ENCODE assay signal across 7 cellular contexts in the genomic region with DNA sequence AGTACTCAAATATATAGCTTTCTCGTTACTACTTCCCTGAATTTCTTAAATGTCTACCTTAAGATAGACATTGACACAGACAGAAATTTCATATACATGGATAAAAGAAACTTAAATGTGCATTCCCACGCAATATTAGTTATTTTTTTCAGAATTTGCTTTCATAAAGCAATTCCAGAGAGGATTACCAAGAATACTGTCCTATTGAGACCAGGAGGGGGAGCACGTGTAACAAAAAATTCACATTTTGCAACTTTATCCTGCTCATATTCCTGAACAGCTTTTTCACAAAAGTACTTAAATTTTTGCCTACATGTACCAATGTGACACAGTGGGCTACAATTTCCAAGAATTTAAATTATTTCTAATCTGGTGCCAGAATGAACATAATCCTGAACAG. TPM values are rescaled to one million over a fixed set of nuclear protein-coding genes. Genes with fewer than 3 reads are reported as not detected.
A peak's percentile ranks its signal among the peaks of the same experiment; 100 is the strongest.
DNase-seq lines count a peak whose midpoint lies in the region; ATAC-seq and TF ChIP-seq lines count a peak whose summit lies in the region.

No MANE protein-coding gene starts in this region.

- peak; percentile 33 for DNase-seq in G401 (ENCODE audit: low spot score)
- DNase-seq in amniotic stem cell (lab: John Stamatoyannopoulos, UW) = peak; percentile 50
- peak; percentile 48 for DNase-seq in kidney tubule cell (ENCODE audit: low spot score)
- DNase-seq in stimulated activated CD4-positive, alpha-beta T cell treated with anti-CD3 and anti-CD28 coated beads, Interleukin-1b, Interleukin-23, amount 100 ng/mL, for 48 hours = no peak
- DNase-seq in HK-2 (ENCODE audit: unreplicated experiment) = no peak

- peak; percentile 57 for TF ChIP-seq CTCF in LNCAP (IDR thresholded peaks at IDR 0.05)

- in situ Hi-C loops in G401 (cut with HindIII; ENCODE audit: low sequenced_read_pairs) = no loop called here

- ATAC-seq in HG03439 (IDR thresholded peaks at IDR 0.05; ENCODE audit: unreplicated experiment) = no peak

RNA-seq across cellular contexts. Expression of a gene that starts 30.7 kb away (rescaled TPM):
- total RNA-seq in G401 (2014; rRNA removed; shearing (Covaris generic)) = 38.4 and 54.4 TPM in 2 replicates

Comparison
In these comparisons a context has a peak if more than half of its experiments do, and no peak if none do; other contexts are left out.
1. DNase-seq: peak in G401 (single experiment), amniotic stem cell (single experiment) and kidney tubule cell (single experiment); none in stimulated activated CD4-positive, alpha-beta T cell treated with anti-CD3 and anti-CD28 coated beads, Interleukin-1b, Interleukin-23, amount 100 ng/mL, for 48 hours (single experiment) and HK-2 (single experiment).